ENCODE assay signal across 15 cellular contexts in the genomic region with DNA sequence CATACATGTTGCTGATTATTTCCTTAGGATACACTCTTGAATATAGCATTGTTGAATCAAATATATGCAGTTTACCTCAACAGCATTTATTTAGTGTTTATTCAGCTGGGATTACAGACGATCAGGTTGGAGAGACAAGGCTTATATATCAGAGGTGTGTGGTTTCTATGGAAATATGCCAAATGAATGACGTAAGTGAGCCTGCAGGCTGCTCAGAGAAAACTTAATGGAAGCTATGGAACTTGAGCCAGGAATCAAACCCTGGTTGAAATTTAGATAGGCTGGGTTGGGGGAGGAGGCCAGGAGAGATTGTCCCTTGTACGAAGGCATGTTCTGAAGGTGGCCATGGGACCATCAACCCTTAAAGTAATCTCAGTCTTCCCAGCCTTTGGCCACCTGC.
A peak's percentile ranks its signal among the peaks of the same experiment; 100 is the strongest.
DNase-seq lines count a peak whose midpoint lies in the region; ATAC-seq and TF ChIP-seq lines count a peak whose summit lies in the region.
"Had no signal": no experiment of that assay in that cellular context is flagged by ENCODE, and none has a peak within 500 bp of the region (broad histone marks: within the 10 kb centered on the region; RNA-seq: fewer than 3 reads in every experiment).

No MANE protein-coding gene starts in this region.

- H3K36me3 ChIP-seq in RWPE2 (ENCODE audit: low read depth) = no peaks in the 10 kb centered on the region

- TF ChIP-seq CTCF in LNCaP clone FGC (IDR thresholded peaks at IDR 0.05; ENCODE audit: control insufficient read depth, extremely low read depth, insufficient read depth) (no peak), RWPE2 (IDR thresholded peaks at IDR 0.05; ENCODE audit: poor library complexity, severe bottlenecking) (no peak), epithelial cell of esophagus (IDR thresholded peaks at IDR 0.05; ENCODE audit: insufficient read depth, low read depth, low read length, missing control alignments) (no peak)

- peak; percentile 51 for DNase-seq in Daoy (ENCODE audit: low read depth)
- peak; percentile 25 for DNase-seq in LNCaP clone FGC (ENCODE audit: low read depth)
- no peak for DNase-seq in RWPE2 (ENCODE audit: low spot score)
- DNase-seq in epithelial cell of esophagus (ENCODE audit: low read depth) = peak; percentile 71
- DNase-seq in NCI-H345 treated with DMSO at 0.1 percent for 48 hours (lab: John Stamatoyannopoulos, UW; ENCODE audit: unreplicated experiment) = no peak
- DNase-seq in amniotic stem cell (lab: John Stamatoyannopoulos, UW) = no peak
- DNase-seq: activated CD4-positive, CD25-positive, alpha-beta regulatory T cell; activated T-cell treated with anti-CD3 and anti-CD28 coated beads, Interleukin-2, amount 50 U/mL, for 48 hours; effector memory CD4-positive, alpha-beta T cell; H9; head of caudate nucleus; naive B cell had no signal

- H3K4me3 ChIP-seq in LNCaP clone FGC (ENCODE audit: low read depth, low read length) = no peak overlapping the region
- no peak overlapping the region for H3K4me3 ChIP-seq in RWPE2 (ENCODE audit: severe bottlenecking)
- H3K4me3 ChIP-seq in epithelial cell of esophagus (ENCODE audit: low read length) = no peak overlapping the region

- no peak overlapping the region for H3K27ac ChIP-seq in RWPE2 (ENCODE audit: poor library complexity, severe bottlenecking)
- H3K27ac ChIP-seq: parathyroid adenoma had no signal

- no peaks in the 10 kb centered on the region for H3K9me3 ChIP-seq in RWPE2 (ENCODE audit: severe bottlenecking)

- peak; percentile 45; the same call in 2 of the 3 replicates for ATAC-seq in RWPE2 (ENCODE audit: low read depth)
- ATAC-seq in HG03432 (IDR thresholded peaks at IDR 0.05; ENCODE audit: unreplicated experiment) = no peak
- ATAC-seq: activated naive CD4-positive, alpha-beta T cell treated with anti-CD3 and anti-CD28 coated beads, Interleukin-2, amount 50 U/mL, for 72 hours had no signal

- no peaks in the 10 kb centered on the region for H3K4me1 ChIP-seq in RWPE2 (ENCODE audit: insufficient read depth, poor library complexity, severe bottlenecking)
- H3K4me1 ChIP-seq: parathyroid adenoma had no signal

- no peaks in the 10 kb centered on the region for H3K27me3 ChIP-seq in RWPE2 (ENCODE audit: insufficient read depth, poor library complexity, severe bottlenecking)

Comparison
In these comparisons a context has a peak if more than half of its experiments do, and no peak if none do; other contexts are left out.
1. DNase-seq: peak in Daoy (single experiment), LNCaP clone FGC (single experiment) and epithelial cell of esophagus (single experiment); none in RWPE2 (single experiment), NCI-H345 treated with DMSO at 0.1 percent for 48 hours (single experiment) and amniotic stem cell (single experiment).